Comparison of ENCODE assay signal across 2 cellular contexts in genomic region chr5:56035394-56035793, GRCh38.
DNase-seq lines count a peak whose midpoint lies in the region; TF ChIP-seq lines count a peak whose summit lies in the region.
"Not testable (repeated sequence)": the region's sequence is repeated elsewhere in the genome, so short reads cannot be mapped to it uniquely, and the experiment has no call there.

No MANE protein-coding gene starts in this region.

- not testable (repeated sequence) for TF ChIP-seq CTCF in KMS-11 (conservative IDR thresholded peaks at IDR 0.05; ENCODE audit: low read depth, low read length)

- peak; percentile 20 for DNase-seq in activated CD8-positive, alpha-beta memory T cell treated with anti-CD3 and anti-CD28 coated beads, Interleukin-2, amount 50 U/mL, for 48 hours

- not testable (repeated sequence) for H3K27me3 ChIP-seq in KMS-11 (ENCODE audit: insufficient read depth, low read depth)

- not testable (repeated sequence) for H3K27ac ChIP-seq in KMS-11

- H3K4me2 ChIP-seq in KMS-11: 0 out of 2 replicates have a peak overlapping the region, but pooled peaks have one; percentile 11

- H3K4me1 ChIP-seq in KMS-11 (ENCODE audit: low read depth, poor library complexity, severe bottlenecking): peaks cover 79% of the 10 kb centered on the region

- not testable (repeated sequence) for H2AFZ ChIP-seq in KMS-11 (ENCODE audit: low read depth)

- not testable (repeated sequence) for H4K20me1 ChIP-seq in KMS-11 (ENCODE audit: insufficient read depth)

- not testable (repeated sequence) for H3K4me3 ChIP-seq in KMS-11 (IDR thresholded peaks at IDR 0.05; ENCODE audit: insufficient read depth, low read depth, low read length)

- not testable (repeated sequence) for H3K36me3 ChIP-seq in KMS-11 (ENCODE audit: insufficient read depth)

- H3K9ac ChIP-seq in KMS-11: not testable (repeated sequence)

- not testable (repeated sequence) for H3K79me2 ChIP-seq in KMS-11 (ENCODE audit: insufficient read depth, low read depth)
